8 cellular contexts compared by ENCODE assay signal in genomic region chr1:16644179-16645043, GRCh38.
DNase-seq lines count a peak whose midpoint lies in the region; ATAC-seq, FAIRE-seq and TF ChIP-seq lines count a peak whose summit lies in the region.

No MANE protein-coding gene starts in this region.

- peak overlapping the region; percentile 63 for H3K9ac ChIP-seq in HUES48 (ENCODE audit: low read depth, low read length)

- TF ChIP-seq CTCF in D721Med (IDR thresholded peaks at IDR 0.05; ENCODE audit: insufficient read depth, missing control alignments): no peak
- TF ChIP-seq CTCF in epithelial cell of esophagus (IDR thresholded peaks at IDR 0.05; ENCODE audit: insufficient read depth, low read depth, low read length, missing control alignments): no peak

- H3K36me3 ChIP-seq in HUES48 (ENCODE audit: control insufficient read depth, insufficient read depth, low read length): no peaks in the 10 kb centered on the region

- H3K4me3 ChIP-seq in HUES48 (ENCODE audit: low read depth, low read length) (peak overlapping the region; percentile 78), epithelial cell of esophagus (ENCODE audit: low read length) (peak overlapping the region; percentile 94)

- FAIRE-seq in D721Med (lab: Jason Lieb, UNC): no peak

- peak; percentile 78 for ATAC-seq in GM21447 (IDR thresholded peaks at IDR 0.05; ENCODE audit: unreplicated experiment)

- no peaks in the 10 kb centered on the region for H3K9me3 ChIP-seq in HUES48 (ENCODE audit: control insufficient read depth, insufficient read depth, low read length)

- H3K27me3 ChIP-seq in HUES48 (ENCODE audit: control insufficient read depth, insufficient read depth, low read length): peaks cover 32% of the 10 kb centered on the region

- H3K27ac ChIP-seq in HUES48 (ENCODE audit: low read depth, low read length): peak overlapping the region; percentile 44

- DNase-seq in D721Med (ENCODE audit: insufficient read length, low spot score) (peak; percentile 94), NOMO-1 treated with dmso at 0.1 percent for 144 hours (lab: John Stamatoyannopoulos, UW; ENCODE audit: unreplicated experiment) (peak; percentile 92), epithelial cell of esophagus (ENCODE audit: low read depth) (peak; percentile 93), middle frontal gyrus (ENCODE audit: extremely low spot score, low spot score) (peak; percentile 94)
- peak; percentile 98 for DNase-seq in activated CD8-positive, alpha-beta memory T cell treated with anti-CD3 and anti-CD28 coated beads, Interleukin-2, amount 50 U/mL, for 24 hours (ENCODE audit: extremely low read depth)
- peak; percentile 99 to 100 for DNase-seq in stimulated activated CD8-positive, alpha-beta memory T cell treated with anti-CD3 and anti-CD28 coated beads, Interleukin-15, amount 100 ng/mL, for 48 hours (ENCODE audit: low read depth in 2 of 2)

- peaks cover 5% of the 10 kb centered on the region; the same call in 1 of the 2 replicates for H3K4me1 ChIP-seq in HUES48 (ENCODE audit: control insufficient read depth, insufficient read depth, low read length)

Comparison
In these comparisons a context has a peak if more than half of its experiments do, and no peak if none do; other contexts are left out.
1. Peak in every context shown above with its lines: DNase-seq, ATAC-seq, H3K4me3 ChIP-seq and H3K27ac ChIP-seq.